In genomic region chr12:130819248-130819576, GRCh38 we compare ENCODE assay signal across 10 cellular contexts. TPM values are rescaled to one million over a fixed set of nuclear protein-coding genes. Genes with fewer than 3 reads are reported as not detected.
DNase-seq lines count a peak whose midpoint lies in the region; ATAC-seq and TF ChIP-seq lines count a peak whose summit lies in the region.
"Had no signal": no experiment of that assay in that cellular context is flagged by ENCODE, and none has a peak within 500 bp of the region (broad histone marks: within the 10 kb centered on the region; RNA-seq: fewer than 3 reads in every experiment).

No MANE protein-coding gene starts in this region.

- TF ChIP-seq CTCF in left ventricle myocardium inferior (IDR thresholded peaks at IDR 0.05; ENCODE audit: borderline replicate concordance) (peak; percentile 41), LNCAP (IDR thresholded peaks at IDR 0.05) (peak; percentile 50), esophagus squamous epithelium (IDR thresholded peaks at IDR 0.05) (no peak), upper lobe of left lung (IDR thresholded peaks at IDR 0.05) (no peak), lower leg skin (IDR thresholded peaks at IDR 0.05) (no peak)

- H3K27me3 ChIP-seq in left ventricle myocardium inferior (ENCODE audit: low read depth): no peaks in the 10 kb centered on the region
- no peaks in the 10 kb centered on the region for H3K27me3 ChIP-seq in esophagus squamous epithelium
- no peaks in the 10 kb centered on the region for H3K27me3 ChIP-seq in upper lobe of left lung

- H3K9me3 ChIP-seq in left ventricle myocardium inferior (replicated peaks): no peaks in the 10 kb centered on the region
- H3K9me3 ChIP-seq in esophagus squamous epithelium: no peaks in the 10 kb centered on the region
- H3K9me3 ChIP-seq in upper lobe of left lung: no peaks in the 10 kb centered on the region

- intact Hi-C loops in left ventricle myocardium inferior (cut with micrococcal nuclease): no loop called here
- intact Hi-C loops in left cardiac atrium (cut with DNase I): no loop called here
- intact Hi-C loops in esophagus squamous epithelium (cut with DNase I): loop anchor here (5.0 kb wide), 1 partner anchor 57 kb away; no protein-coding TSS in a partner anchor
- intact Hi-C loops in lower leg skin (cut with DNase I; ENCODE audit: low total_unique reads): loop anchor here (10.0 kb wide), 1 partner anchor 54 kb away; no protein-coding TSS in a partner anchor

- H3K36me3 ChIP-seq in left ventricle myocardium inferior: peaks cover 41% of the 10 kb centered on the region
- H3K36me3 ChIP-seq in esophagus squamous epithelium: peaks cover 0 to 36% (median 4%) of the 10 kb centered on the region in 3 donors
- H3K36me3 ChIP-seq in upper lobe of left lung: peaks cover 0 to 51% (median 16%) of the 10 kb centered on the region in 4 donors

- ATAC-seq in left cardiac atrium (no peak), upper lobe of left lung (ENCODE audit: low FRiP score in 2 of 2) (no peak), HG02571 (IDR thresholded peaks at IDR 0.05; ENCODE audit: unreplicated experiment) (no peak)

- DNase-seq in left ventricle myocardium inferior (no peak), left cardiac atrium (no peak), esophagus squamous epithelium (lab: John Stamatoyannopoulos, UW) (no peak), upper lobe of left lung (no peak), lower leg skin (ENCODE audit: low spot score in 2 of 2) (no peak), NCI-H774 (lab: John Stamatoyannopoulos, UW) (no peak)
- DNase-seq: NCI-H1417 treated with DMSO at 0.1 percent for 48 hours, SW 1271 had no signal

- 8 to 18% methylated on average over 1 of the region's 9 CpGs for WGBS in esophagus squamous epithelium, 2 donors
- 38 to 62% methylated on average over 5 to 9 of the region's 9 CpGs for WGBS in upper lobe of left lung, 2 donors
- 40 to 51% methylated on average over 9 of the region's 9 CpGs for WGBS in lower leg skin, 2 donors

- TF ChIP-seq POLR2A in esophagus squamous epithelium (IDR thresholded peaks at IDR 0.05) (no peak), upper lobe of left lung (IDR thresholded peaks at IDR 0.05) (no peak), lower leg skin (IDR thresholded peaks at IDR 0.05) (no peak)

- H3K27ac ChIP-seq in left ventricle myocardium inferior (replicated peaks) (peak overlapping the region; percentile 61), esophagus squamous epithelium (peak overlapping the region in 3 of 4 donors; percentile 47 to 64 (median 61)), upper lobe of left lung (no peak overlapping the region)

- H3K4me1 ChIP-seq in left ventricle myocardium inferior: peaks cover 11% of the 10 kb centered on the region
- H3K4me1 ChIP-seq in esophagus squamous epithelium: peaks cover 3 to 20% (median 11%) of the 10 kb centered on the region in 3 donors
- H3K4me1 ChIP-seq in upper lobe of left lung: peaks cover 6 to 12% (median 10%) of the 10 kb centered on the region in 4 donors

- TF ChIP-seq EP300 in upper lobe of left lung (IDR thresholded peaks at IDR 0.05): no peak

- peak overlapping the region; percentile 67 for H3K4me3 ChIP-seq in left ventricle myocardium inferior
- peak overlapping the region in 3 of 4 donors; percentile 46 to 67 (median 49) for H3K4me3 ChIP-seq in esophagus squamous epithelium
- H3K4me3 ChIP-seq in upper lobe of left lung: peak overlapping the region in 3 of 4 donors; percentile 43 to 59 (median 57)
- no peak overlapping the region for H3K4me3 ChIP-seq in lower leg skin (ENCODE audit: low read depth, poor library complexity, severe bottlenecking)

RNA-seq across cellular contexts. Expression of gene STX2, which starts 19.8 kb away (rescaled TPM):
- total RNA-seq in left ventricle myocardium inferior (11.1 TPM), left cardiac atrium (10 to 100 TPM; 19.1 to 34.4 TPM), esophagus squamous epithelium (10 to 100 TPM in 1 of 4 donors, 1 to 10 TPM in 3; 1.2 to 14.1 (median 4.1) TPM), upper lobe of left lung (100 to 1,000 TPM in 1 of 6 donors, 10 to 100 TPM in 5; 12.4 to 113 (median 27.0) TPM), lower leg skin (10 to 100 TPM in 1 of 4 donors, 1 to 10 TPM in 3; 2.9 to 14.7 (median 4.7) TPM)

RNA-seq across cellular contexts. Expression of gene RAN, which starts 52.7 kb away (rescaled TPM):
- total RNA-seq in left ventricle myocardium inferior: 246 TPM
- 100 to 1,000 TPM; 306 to 467 TPM for total RNA-seq in left cardiac atrium
- 100 to 1,000 TPM; 204 to 375 (median 325) TPM for total RNA-seq in esophagus squamous epithelium
- total RNA-seq in upper lobe of left lung: 100 to 1,000 TPM in 5 of 6 donors, 10 to 100 TPM in 1; 75.4 to 406 (median 188) TPM
- total RNA-seq in lower leg skin: 100 to 1,000 TPM in 3 of 4 donors, 10 to 100 TPM in 1; 88.3 to 161 (median 148) TPM

Comparison
In these comparisons a context has a peak if more than half of its experiments do, and no peak if none do; other contexts are left out.
1. H3K27ac ChIP-seq: peak in left ventricle myocardium inferior (single experiment) and esophagus squamous epithelium (3 of 4); none in upper lobe of left lung (0 of 4).
2. CTCF ChIP-seq: peak in left ventricle myocardium inferior (single experiment) and LNCAP (single experiment); none in esophagus squamous epithelium (0 of 6), upper lobe of left lung (0 of 6) and lower leg skin (0 of 3).
3. intact Hi-C loops: an anchor here in esophagus squamous epithelium (5.0 kb wide) and lower leg skin (10.0 kb wide); none called in left ventricle myocardium inferior and left cardiac atrium.